In the genomic region with DNA sequence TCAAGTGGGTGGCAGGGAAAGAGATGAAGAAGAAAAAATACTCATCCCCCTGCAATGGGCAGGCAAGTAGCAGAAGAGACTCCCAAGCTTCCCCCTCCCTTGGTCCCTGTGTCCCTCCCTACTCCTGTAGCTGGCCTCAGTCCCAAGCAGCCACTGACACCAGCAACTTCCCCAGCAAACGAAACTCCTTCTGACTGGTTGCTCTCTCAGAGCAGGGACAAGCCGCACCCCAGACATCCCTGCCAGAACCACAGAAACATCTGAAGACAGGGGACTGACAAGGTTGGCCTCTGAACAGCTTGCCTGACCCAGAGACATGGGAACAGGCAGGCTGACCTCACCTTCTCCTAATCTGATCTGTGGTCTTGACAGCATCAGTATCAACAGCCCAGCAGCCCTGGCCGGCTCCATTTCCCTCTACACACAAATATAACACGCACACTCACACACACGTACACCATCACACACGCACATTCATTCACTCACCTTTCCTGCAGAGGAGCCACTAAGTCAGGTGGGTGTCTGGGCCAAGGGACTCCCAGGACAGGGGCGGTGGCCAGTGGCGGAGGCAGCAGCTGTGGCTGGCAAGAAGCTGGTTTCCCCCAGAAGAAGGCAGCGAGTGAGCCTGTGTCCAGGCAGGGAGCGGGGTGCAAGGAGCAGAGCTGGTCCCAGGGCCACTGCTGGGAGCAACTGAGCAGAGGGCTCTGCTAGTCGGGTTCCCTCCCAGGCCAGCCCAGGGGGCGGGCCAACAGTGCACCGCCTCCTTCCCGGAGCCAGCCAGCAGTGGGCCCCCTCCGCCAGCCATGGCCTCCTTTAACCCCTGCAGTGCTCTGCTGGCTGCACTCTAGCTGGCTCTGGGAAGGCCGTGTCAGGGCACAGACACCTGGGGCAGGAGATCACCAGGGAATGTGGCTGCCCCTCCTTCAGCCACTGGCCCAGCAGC, we compare ENCODE assay signal across 8 cellular contexts. TPM values are rescaled to one million over a fixed set of nuclear protein-coding genes. Genes with fewer than 3 reads are reported as not detected.
DNase-seq lines count a peak whose midpoint lies in the region; ATAC-seq, FAIRE-seq and TF ChIP-seq lines count a peak whose summit lies in the region.
"Had no signal": no experiment of that assay in that cellular context is flagged by ENCODE, and none has a peak within 500 bp of the region (broad histone marks: within the 10 kb centered on the region; RNA-seq: fewer than 3 reads in every experiment).

No MANE protein-coding gene starts in this region.

- FAIRE-seq in GM12891 (lab: Jason Lieb, UNC) (no peak), bronchial epithelial cell (lab: Jason Lieb, UNC) (no peak)

- H3K36me3 ChIP-seq in bronchial epithelial cell (ENCODE audit: control insufficient read depth, insufficient read depth, low read length) (no peaks in the 10 kb centered on the region), smooth muscle cell (ENCODE audit: low read depth) (no peaks in the 10 kb centered on the region)

- peaks cover 13% of the 10 kb centered on the region for H3K4me1 ChIP-seq in smooth muscle cell (ENCODE audit: low read depth)

- H3K9me3 ChIP-seq in smooth muscle cell (replicated peaks; ENCODE audit: low read depth), result no peaks in the 10 kb centered on the region

- ATAC-seq in HG02885 (IDR thresholded peaks at IDR 0.05; ENCODE audit: poor library complexity, unreplicated experiment) (no peak), GM18858 (IDR thresholded peaks at IDR 0.05; ENCODE audit: unreplicated experiment) (no peak)

- DNase-seq in GM12891 (ENCODE audit: insufficient read length, low spot score), result peak; percentile 56
- peak; percentile 31 for DNase-seq in NCI-H226
- DNase-seq in bronchial epithelial cell (ENCODE audit: low read depth), result no peak
- DNase-seq in kidney glomerular epithelial cell (lab: John Stamatoyannopoulos, UW), result peak; percentile 77
- peak; percentile 39 for DNase-seq in smooth muscle cell (lab: John Stamatoyannopoulos, UW; ENCODE audit: unreplicated experiment)
- DNase-seq: T-cell had no signal

- peaks cover 84% of the 10 kb centered on the region for H4K20me1 ChIP-seq in smooth muscle cell (ENCODE audit: low read depth)

- H3K27me3 ChIP-seq in bronchial epithelial cell (ENCODE audit: control insufficient read depth, insufficient read depth, low read length), result no peaks in the 10 kb centered on the region
- H3K27me3 ChIP-seq in smooth muscle cell (ENCODE audit: low read depth), result no peaks in the 10 kb centered on the region

- H3K79me2 ChIP-seq in smooth muscle cell (ENCODE audit: low read depth), result peaks cover 86% of the 10 kb centered on the region

- no peak for TF ChIP-seq POLR2A in GM12891 (IDR thresholded peaks at IDR 0.05; ENCODE audit: low read depth, low read length)

- H3F3A ChIP-seq in smooth muscle cell (ENCODE audit: low read depth), result peaks cover 8% of the 10 kb centered on the region

- TF ChIP-seq CTCF in bronchial epithelial cell (IDR thresholded peaks at IDR 0.05; ENCODE audit: insufficient read depth, low read length, severe bottlenecking), result peak; percentile 23
- TF ChIP-seq CTCF in smooth muscle cell (IDR thresholded peaks at IDR 0.05; ENCODE audit: borderline replicate concordance, insufficient read depth, poor library complexity, severe bottlenecking), result peak; percentile 18

- peak overlapping the region; percentile 83 for H3K4me2 ChIP-seq in smooth muscle cell

- peak overlapping the region; percentile 31 for H3K4me3 ChIP-seq in bronchial epithelial cell (ENCODE audit: low read depth, low read length)
- peak overlapping the region; percentile 49 for H3K4me3 ChIP-seq in smooth muscle cell

- H3K27ac ChIP-seq in smooth muscle cell (ENCODE audit: low read depth), result peak overlapping the region; percentile 4

- WGBS in smooth muscle cell (ENCODE audit: low lambda C conversion rate), result 18% methylated on average over 16 of the region's 16 CpGs

- H2AFZ ChIP-seq in smooth muscle cell (ENCODE audit: low read depth), result no peak overlapping the region

- peak overlapping the region; percentile 66 for H3K9ac ChIP-seq in smooth muscle cell (ENCODE audit: low read depth)

TF ChIP-seq in GM12891, 5 proteins besides CTCF, POLR2A, EP300 and RAD21:
- TF ChIP-seq TAF1 (IDR thresholded peaks at IDR 0.05; ENCODE audit: low read depth, low read length) (no peak), PAX5 (IDR thresholded peaks at IDR 0.05; ENCODE audit: insufficient read depth, low read length, severe bottlenecking) (no peak), SPI1 (IDR thresholded peaks at IDR 0.05; ENCODE audit: low read depth, low read length) (no peak)

RNA-seq across cellular contexts. Expression of gene TNS1, which starts 59.1 kb away (rescaled TPM):
- 1.7 TPM for polyA plus RNA-seq in GM12891 (2012; ENCODE audit: low read depth, missing spikeins)
- total RNA-seq in bronchial epithelial cell (1.6 and 2.0 TPM in 2 replicates), smooth muscle cell (61.5 and 67.7 TPM in 2 replicates)
- polyA plus RNA-seq in smooth muscle cell, result 45.0 and 52.3 TPM in 2 replicates

Comparison
In these comparisons a context has a peak if more than half of its experiments do, and no peak if none do; other contexts are left out.
1. RNA of gene TNS1, which starts 59.1 kb away (total RNA-seq): 61.5 to 67.7 TPM in smooth muscle cell; 1.6 to 2.0 TPM in bronchial epithelial cell; every median in the first group is over 10 times any median in the second.